1 cellular context compared by ENCODE assay signal in genomic region chr5:149079883-149080282, GRCh38.
TF ChIP-seq lines count a peak whose summit lies in the region.

No MANE protein-coding gene starts in this region.

TF ChIP-seq in K562, 482 proteins besides CTCF, POLR2A, EP300 and RAD21 (continued from another document and continues in another):
- TF ChIP-seq TFAP4 (CRISPR knock-in tag; IDR thresholded peaks at IDR 0.05; ENCODE audit: borderline replicate concordance) = no peak
- TF ChIP-seq TRIM24 (IDR thresholded peaks at IDR 0.05) = peak; percentile 47 to 82; a peak in 2 of 4 replicates
- peak; percentile 91; the same call in 1 of the 2 replicates for TF ChIP-seq SMARCE1 (IDR thresholded peaks at IDR 0.05)
- TF ChIP-seq ZFP36 (IDR thresholded peaks at IDR 0.05; ENCODE audit: low read depth, low read length, partially characterized antibody) = no peak
- peak; percentile 39 for TF ChIP-seq HDAC3 (IDR thresholded peaks at IDR 0.05; ENCODE audit: borderline replicate concordance, partially characterized antibody)
- TF ChIP-seq ZNF174 (CRISPR knock-in tag; IDR thresholded peaks at IDR 0.05) = no peak
- no peak for TF ChIP-seq ETS1 (conservative IDR thresholded peaks at IDR 0.05; ENCODE audit: control insufficient read depth, low read depth, low read length)
- TF ChIP-seq CTCFL (IDR thresholded peaks at IDR 0.05; ENCODE audit: borderline replicate concordance, insufficient read depth, low read depth, low read length, poor library complexity, severe bottlenecking) = no peak
- no peak for TF ChIP-seq AFF4 (CRISPR knock-in tag; IDR thresholded peaks at IDR 0.05)
- TF ChIP-seq GABPB2 (CRISPR knock-in tag; conservative IDR thresholded peaks at IDR 0.05) = no peak
- no peak for TF ChIP-seq HINFP (tag; conservative IDR thresholded peaks at IDR 0.05; ENCODE audit: low read depth)
- no peak for TF ChIP-seq ZNF445 (CRISPR knock-in tag; IDR thresholded peaks at IDR 0.05; ENCODE audit: low read depth)
- no peak for TF ChIP-seq GTF2F1 (IDR thresholded peaks at IDR 0.05; ENCODE audit: low read depth, low read length)
- no peak for TF ChIP-seq U2AF1 (optimal IDR thresholded peaks at IDR 0.05; ENCODE audit: low read depth, low read length)
- TF ChIP-seq ZBTB9 (CRISPR knock-in tag; IDR thresholded peaks at IDR 0.05) = no peak
- no peak for TF ChIP-seq COPS2 (conservative IDR thresholded peaks at IDR 0.05)
- no peak for TF ChIP-seq NFE2 (IDR thresholded peaks at IDR 0.05; ENCODE audit: low read depth)
- TF ChIP-seq HOXB6 (CRISPR knock-in tag; IDR thresholded peaks at IDR 0.05; ENCODE audit: borderline replicate concordance) = no peak
- TF ChIP-seq SP1 (CRISPR knock-in tag; IDR thresholded peaks at IDR 0.05) = no peak
- TF ChIP-seq PHB2 (IDR thresholded peaks at IDR 0.05; ENCODE audit: low read depth) = no peak; the same call in 1 of the 2 replicates
- TF ChIP-seq KLF6 (CRISPR knock-in tag; IDR thresholded peaks at IDR 0.05; ENCODE audit: borderline replicate concordance) = no peak
- no peak for TF ChIP-seq E2F4 (CRISPR knock-in tag; IDR thresholded peaks at IDR 0.05; ENCODE audit: low read depth)
- TF ChIP-seq RUNX1 (IDR thresholded peaks at IDR 0.05; ENCODE audit: low read depth) = no peak
- TF ChIP-seq MAZ (CRISPR knock-in tag; conservative IDR thresholded peaks at IDR 0.05 in 1 of 2, IDR thresholded peaks at IDR 0.05 in 1 of 2) = no peak
- no peak for TF ChIP-seq ZNF41 (CRISPR knock-in tag; conservative IDR thresholded peaks at IDR 0.05)
- TF ChIP-seq ZNF436 (CRISPR knock-in tag; IDR thresholded peaks at IDR 0.05) = no peak
- TF ChIP-seq SIRT6 (IDR thresholded peaks at IDR 0.05; ENCODE audit: low read depth, low read length) = no peak
- no peak for TF ChIP-seq TCF7 (IDR thresholded peaks at IDR 0.05; ENCODE audit: borderline replicate concordance)
- TF ChIP-seq HEY1 (CRISPR knock-in tag; IDR thresholded peaks at IDR 0.05; ENCODE audit: borderline replicate concordance) = no peak
- TF ChIP-seq ZNF217 (CRISPR knock-in tag; IDR thresholded peaks at IDR 0.05) = no peak
- 0 out of 2 replicates have a peak, but pooled peaks have one; percentile 36 for TF ChIP-seq MTA1 (IDR thresholded peaks at IDR 0.05; ENCODE audit: borderline replicate concordance)
- peak; percentile 70 for TF ChIP-seq CBFA2T3 (IDR thresholded peaks at IDR 0.05)
- no peak for TF ChIP-seq NFATC3 (IDR thresholded peaks at IDR 0.05)
- TF ChIP-seq GMEB1 (CRISPR knock-in tag; IDR thresholded peaks at IDR 0.05) = no peak
- TF ChIP-seq PML (IDR thresholded peaks at IDR 0.05; ENCODE audit: low read length) = peak; percentile 65; the same call in 1 of the 2 replicates
- TF ChIP-seq FOXA3 (CRISPR knock-in tag; conservative IDR thresholded peaks at IDR 0.05 in 1 of 2, IDR thresholded peaks at IDR 0.05 in 1 of 2) = peak in 1 of 2 experiments; percentile 48; a peak in 1 of 4 replicates
- no peak for TF ChIP-seq ILK (tag; IDR thresholded peaks at IDR 0.05; ENCODE audit: borderline replicate concordance, low read depth)
- no peak for TF ChIP-seq KLF13 (tag; IDR thresholded peaks at IDR 0.05; ENCODE audit: borderline replicate concordance, low read depth)
- no peak for TF ChIP-seq UBTF (IDR thresholded peaks at IDR 0.05; ENCODE audit: borderline replicate concordance in 1 of 2, low read depth in 2 of 2, low read length in 2 of 2)
- no peak for TF ChIP-seq FOXJ3 (CRISPR knock-in tag; IDR thresholded peaks at IDR 0.05)
- TF ChIP-seq ZNF79 (CRISPR knock-in tag; IDR thresholded peaks at IDR 0.05; ENCODE audit: low read depth) = no peak
- no peak for TF ChIP-seq U2AF2 (optimal IDR thresholded peaks at IDR 0.05; ENCODE audit: low read depth, low read length)
- TF ChIP-seq BRD9 (IDR thresholded peaks at IDR 0.05; ENCODE audit: low read depth, partially characterized antibody) = no peak
- TF ChIP-seq USF2 (CRISPR knock-in tag; IDR thresholded peaks at IDR 0.05) = no peak
- no peak for TF ChIP-seq KDM5B (IDR thresholded peaks at IDR 0.05; ENCODE audit: insufficient replicate concordance, low read depth, low read length)
